ENCODE assay signal across 1 cellular context in the genomic region with DNA sequence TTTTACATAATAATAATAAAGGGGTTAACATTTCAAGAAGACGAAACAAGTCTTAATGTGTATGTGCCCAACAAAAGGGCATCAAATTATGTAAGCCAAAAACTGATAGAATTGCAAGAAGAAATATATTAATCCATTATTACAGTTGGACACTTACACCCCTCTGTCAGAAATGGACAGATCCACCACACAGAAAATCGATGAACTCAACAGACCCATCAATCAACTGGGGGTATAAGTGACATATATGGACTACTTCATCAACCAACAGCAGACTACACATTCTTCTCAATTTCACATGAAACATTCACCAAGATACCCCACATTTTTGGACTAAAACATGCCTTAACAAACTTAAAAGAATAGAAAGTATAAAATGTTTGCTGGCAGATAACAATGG.
TF ChIP-seq lines count a peak whose summit lies in the region.

No MANE protein-coding gene starts in this region.

TF ChIP-seq in K562, 482 proteins besides CTCF, POLR2A, EP300 and RAD21 (continued from another document):
- TF ChIP-seq, protein P1, sequence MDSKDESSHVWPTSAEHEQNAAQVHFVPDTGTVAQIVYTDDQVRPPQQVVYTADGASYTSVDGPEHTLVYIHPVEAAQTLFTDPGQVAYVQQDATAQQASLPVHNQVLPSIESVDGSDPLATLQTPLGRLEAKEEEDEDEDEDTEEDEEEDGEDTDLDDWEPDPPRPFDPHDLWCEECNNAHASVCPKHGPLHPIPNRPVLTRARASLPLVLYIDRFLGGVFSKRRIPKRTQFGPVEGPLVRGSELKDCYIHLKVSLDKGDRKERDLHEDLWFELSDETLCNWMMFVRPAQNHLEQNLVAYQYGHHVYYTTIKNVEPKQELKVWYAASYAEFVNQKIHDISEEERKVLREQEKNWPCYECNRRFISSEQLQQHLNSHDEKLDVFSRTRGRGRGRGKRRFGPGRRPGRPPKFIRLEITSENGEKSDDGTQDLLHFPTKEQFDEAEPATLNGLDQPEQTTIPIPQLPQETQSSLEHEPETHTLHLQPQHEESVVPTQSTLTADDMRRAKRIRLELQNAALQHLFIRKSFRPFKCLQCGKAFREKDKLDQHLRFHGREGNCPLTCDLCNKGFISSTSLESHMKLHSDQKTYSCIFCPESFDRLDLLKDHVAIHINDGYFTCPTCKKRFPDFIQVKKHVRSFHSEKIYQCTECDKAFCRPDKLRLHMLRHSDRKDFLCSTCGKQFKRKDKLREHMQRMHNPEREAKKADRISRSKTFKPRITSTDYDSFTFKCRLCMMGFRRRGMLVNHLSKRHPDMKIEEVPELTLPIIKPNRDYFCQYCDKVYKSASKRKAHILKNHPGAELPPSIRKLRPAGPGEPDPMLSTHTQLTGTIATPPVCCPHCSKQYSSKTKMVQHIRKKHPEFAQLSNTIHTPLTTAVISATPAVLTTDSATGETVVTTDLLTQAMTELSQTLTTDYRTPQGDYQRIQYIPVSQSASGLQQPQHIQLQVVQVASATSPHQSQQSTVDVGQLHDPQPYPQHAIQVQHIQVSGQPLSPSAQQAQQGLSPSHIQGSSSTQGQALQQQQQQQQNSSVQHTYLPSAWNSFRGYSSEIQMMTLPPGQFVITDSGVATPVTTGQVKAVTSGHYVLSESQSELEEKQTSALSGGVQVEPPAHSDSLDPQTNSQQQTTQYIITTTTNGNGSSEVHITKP (IDR thresholded peaks at IDR 0.05; ENCODE audit: partially characterized antibody): peak; percentile 71
- TF ChIP-seq, protein P2, sequence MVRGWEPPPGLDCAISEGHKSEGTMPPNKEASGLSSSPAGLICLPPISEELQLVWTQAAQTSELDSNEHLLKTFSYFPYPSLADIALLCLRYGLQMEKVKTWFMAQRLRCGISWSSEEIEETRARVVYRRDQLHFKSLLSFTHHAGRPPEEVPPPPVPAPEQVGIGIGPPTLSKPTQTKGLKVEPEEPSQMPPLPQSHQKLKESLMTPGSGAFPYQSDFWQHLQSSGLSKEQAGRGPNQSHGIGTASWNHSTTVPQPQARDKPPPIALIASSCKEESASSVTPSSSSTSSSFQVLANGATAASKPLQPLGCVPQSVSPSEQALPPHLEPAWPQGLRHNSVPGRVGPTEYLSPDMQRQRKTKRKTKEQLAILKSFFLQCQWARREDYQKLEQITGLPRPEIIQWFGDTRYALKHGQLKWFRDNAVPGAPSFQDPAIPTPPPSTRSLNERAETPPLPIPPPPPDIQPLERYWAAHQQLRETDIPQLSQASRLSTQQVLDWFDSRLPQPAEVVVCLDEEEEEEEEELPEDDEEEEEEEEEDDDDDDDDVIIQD (CRISPR knock-in tag; IDR thresholded peaks at IDR 0.05): no peak
